Comparison of ENCODE assay signal across 24 cellular contexts in genomic region chr2:39232141-39232540, GRCh38. TPM values are rescaled to one million over a fixed set of nuclear protein-coding genes. Genes with fewer than 3 reads are reported as not detected.
A peak's percentile ranks its signal among the peaks of the same experiment; 100 is the strongest.
DNase-seq lines count a peak whose midpoint lies in the region; TF ChIP-seq lines count a peak whose summit lies in the region.
"Had no signal": no experiment of that assay in that cellular context is flagged by ENCODE, and none has a peak within 500 bp of the region (broad histone marks: within the 10 kb centered on the region; RNA-seq: fewer than 3 reads in every experiment).

No MANE protein-coding gene starts in this region.

- H3K4me1 ChIP-seq in smooth muscle cell (ENCODE audit: low read depth), result no peaks in the 10 kb centered on the region
- H3K4me1 ChIP-seq: SJSA1 had no signal

- no peaks in the 10 kb centered on the region for H3K9me3 ChIP-seq in smooth muscle cell (replicated peaks; ENCODE audit: low read depth)
- H3K9me3 ChIP-seq: SJSA1 had no signal

- H3K36me3 ChIP-seq in BJ (ENCODE audit: control insufficient read depth, insufficient read depth, low read length) (no peaks in the 10 kb centered on the region), smooth muscle cell (ENCODE audit: low read depth) (no peaks in the 10 kb centered on the region)
- H3K36me3 ChIP-seq: BLaER1 treated with 17β-estradiol and CSF1 and Interleukin-3, amounts not matched to agents 10 nM and 100 nM; SJSA1 had no signal

- H3K4me3 ChIP-seq in BJ (ENCODE audit: low read depth, low read length) (no peak overlapping the region), smooth muscle cell (no peak overlapping the region)
- H3K4me3 ChIP-seq: BLaER1 treated with 17β-estradiol and CSF1 and Interleukin-3, amounts not matched to agents 10 nM and 100 nM; SJSA1 had no signal

- H3K4me2 ChIP-seq in smooth muscle cell, result peak overlapping the region; percentile 47
- H3K4me2 ChIP-seq: BLaER1 treated with 17β-estradiol and CSF1 and Interleukin-3, amounts not matched to agents 10 nM and 100 nM had no signal

- H3K79me2 ChIP-seq in smooth muscle cell (ENCODE audit: low read depth), result peaks cover 5% of the 10 kb centered on the region

- CTCF ChIA-PET in BJ (lab: Yijun Ruan, JAX), result interaction anchor here (0.7 to 1.5 kb wide), 6 partner anchors 54 to 285 kb away, joined by 3 to 8 read pairs (median 4); no protein-coding TSS in a partner anchor

- H3K27ac ChIP-seq in smooth muscle cell (ENCODE audit: low read depth), result peak overlapping the region; percentile 74
- H3K27ac ChIP-seq: BLaER1 treated with 17β-estradiol and CSF1 and Interleukin-3, amounts not matched to agents 10 nM and 100 nM; SJSA1 had no signal

- H2AFZ ChIP-seq in smooth muscle cell (ENCODE audit: low read depth), result no peak overlapping the region

- POLR2A ChIA-PET in BJ (lab: Charles Lee), result interaction anchor here (0.6 kb wide), 1 partner anchor 19 kb away, joined by 4 read pairs; no protein-coding TSS in a partner anchor

- H4K20me1 ChIP-seq in smooth muscle cell (ENCODE audit: low read depth), result no peaks in the 10 kb centered on the region
- H4K20me1 ChIP-seq: BLaER1 treated with 17β-estradiol and CSF1 and Interleukin-3, amounts not matched to agents 10 nM and 100 nM had no signal

- DNase-seq in BJ (ENCODE audit: low read depth) (peak; percentile 60), GM04503 (ENCODE audit: low read depth) (peak; percentile 19), astrocyte of the hippocampus (ENCODE audit: low read depth, low spot score) (peak; percentile 11), smooth muscle cell (lab: John Stamatoyannopoulos, UW; ENCODE audit: unreplicated experiment) (no peak), COLO668 (lab: John Stamatoyannopoulos, UW; ENCODE audit: unreplicated experiment) (no peak), globus pallidus (ENCODE audit: low spot score) (no peak)
- DNase-seq in activated effector memory CD4-positive, alpha-beta T cell treated with anti-CD3 and anti-CD28 coated beads, Interleukin-2, amount 50 U/mL, for 16 hours, result no peak
- DNase-seq: CD4-positive, alpha-beta T cell; COR-L47; GOT3; KBM-7; MV-4-11; NCI-H1105 treated with DMSO at 0.1 percent for 48 hours; NCI-H146; NCI-H1930; NCI-H446 treated with DMSO at 0.1 percent for 48 hours; NCI-H526; Right ventricle myocardium superior; RPMI8226; T-helper 2 cell had no signal

- H3K27me3 ChIP-seq in BJ (ENCODE audit: control insufficient read depth, insufficient read depth, low read length) (no peaks in the 10 kb centered on the region), smooth muscle cell (ENCODE audit: low read depth) (no peaks in the 10 kb centered on the region)
- H3K27me3 ChIP-seq: BLaER1 treated with 17β-estradiol and CSF1 and Interleukin-3, amounts not matched to agents 10 nM and 100 nM; SJSA1 had no signal

- TF ChIP-seq CTCF in BJ (IDR thresholded peaks at IDR 0.05; ENCODE audit: insufficient read depth, low read depth, low read length), result no peak
- no peak for TF ChIP-seq CTCF in smooth muscle cell (IDR thresholded peaks at IDR 0.05; ENCODE audit: borderline replicate concordance, insufficient read depth, poor library complexity, severe bottlenecking)

- peaks cover 2% of the 10 kb centered on the region for H3F3A ChIP-seq in smooth muscle cell (ENCODE audit: low read depth)

- peak overlapping the region; percentile 21 for H3K9ac ChIP-seq in smooth muscle cell (ENCODE audit: low read depth)
- H3K9ac ChIP-seq: BLaER1 treated with 17β-estradiol and CSF1 and Interleukin-3, amounts not matched to agents 10 nM and 100 nM had no signal

RNA-seq across cellular contexts. Expression of gene CDKL4, which starts 11.6 kb away (rescaled TPM):
- polyA plus RNA-seq in BJ (2011; rRNA removed), result not detected in 2 replicates
- 0.19 and 0.36 TPM in 2 replicates for polyA minus RNA-seq in BJ (2011; rRNA and poly(A)+ RNA removed)
- 0.27 and 3.4 TPM in 2 replicates for total RNA-seq in smooth muscle cell
- polyA plus RNA-seq in smooth muscle cell, result 0.53 TPM in 1 of 2 replicates, not detected in the other
- total RNA-seq: LHCN-M2, MCF 10A, Right ventricle myocardium superior had no signal

Comparison
In these comparisons a context has a peak if more than half of its experiments do, and no peak if none do; other contexts are left out.
1. DNase-seq: peak in BJ (single experiment), GM04503 (single experiment) and astrocyte of the hippocampus (single experiment); none in smooth muscle cell (single experiment), COLO668 (single experiment), globus pallidus (single experiment) and activated effector memory CD4-positive, alpha-beta T cell treated with anti-CD3 and anti-CD28 coated beads, Interleukin-2, amount 50 U/mL, for 16 hours (single experiment).